Comparison of ENCODE assay signal across 8 cellular contexts in the genomic region with DNA sequence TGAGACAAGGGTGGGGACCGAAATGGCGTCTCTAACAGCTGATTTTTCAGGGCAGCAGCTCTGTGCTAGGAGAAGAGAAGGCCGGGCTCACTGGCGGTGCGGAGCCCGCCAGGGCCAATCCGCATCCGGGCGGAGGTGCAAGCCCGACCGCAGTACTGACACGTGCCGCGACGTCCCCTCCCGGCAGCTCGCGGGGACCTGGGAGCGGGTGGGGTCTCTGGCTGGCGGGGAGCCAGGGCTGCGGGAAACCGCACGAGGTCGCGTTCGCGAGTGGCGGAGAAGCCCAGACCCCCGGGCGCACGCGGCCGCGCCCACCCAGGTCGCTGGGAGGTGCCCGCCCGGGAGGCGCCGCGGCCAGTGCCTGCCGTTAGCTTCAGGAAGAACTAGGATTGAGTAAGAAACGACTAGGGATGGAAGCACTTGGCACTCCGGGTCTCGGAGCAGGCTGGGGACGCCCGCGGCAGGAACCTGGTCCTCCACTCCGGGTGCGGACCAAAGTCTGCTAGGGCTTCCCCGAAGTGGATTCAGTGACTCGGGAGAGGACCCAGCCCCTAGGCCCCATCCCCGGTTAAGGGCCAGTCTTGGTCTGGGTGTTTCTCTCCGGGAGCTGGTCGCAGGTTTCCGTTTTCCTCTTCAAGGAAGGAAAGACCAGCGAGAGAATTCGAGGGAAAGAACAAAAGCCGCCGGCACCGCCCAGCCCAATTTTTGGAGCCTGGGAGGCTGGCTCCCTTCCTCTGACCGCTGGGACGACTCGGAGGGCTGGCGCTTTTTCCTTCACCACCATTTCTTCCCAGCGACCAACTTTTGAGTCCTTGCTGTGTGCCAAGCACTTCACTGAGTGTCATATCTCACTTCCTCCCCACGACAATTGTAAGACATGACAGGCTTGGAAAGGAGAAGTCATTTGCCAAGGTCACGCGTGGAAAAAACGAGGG. TPM values are rescaled to one million over a fixed set of nuclear protein-coding genes. Genes with fewer than 3 reads are reported as not detected.
DNase-seq lines count a peak whose midpoint lies in the region; ATAC-seq, FAIRE-seq and TF ChIP-seq lines count a peak whose summit lies in the region.

No MANE protein-coding gene starts in this region.

- H3K27me3 ChIP-seq in GM23338 (ENCODE audit: insufficient read depth): peaks cover 6% of the 10 kb centered on the region
- peaks cover 0 to 26% (median 0%) of the 10 kb centered on the region in 3 donors for H3K27me3 ChIP-seq in psoas muscle (ENCODE audit: insufficient read depth in 3 of 3, low read length in 2 of 3)

- peaks cover 13% of the 10 kb centered on the region for H3K27me3 Mint-ChIP-seq in GM23338 (ENCODE audit: insufficient read depth, low read depth, poor library complexity)

- TF ChIP-seq RAD21 in A549 (conservative IDR thresholded peaks at IDR 0.05 in 1 of 2, IDR thresholded peaks at IDR 0.05 in 1 of 2): no peak

- no peaks in the 10 kb centered on the region for H4K20me1 ChIP-seq in GM23338 (replicated peaks; ENCODE audit: insufficient read depth)

- DNase-seq in A549 (ENCODE audit: low read depth in 1 of 2, low spot score in 1 of 2) (peak; percentile 10 to 53), GM23338 (ENCODE audit: low spot score) (peak; percentile 83), T-helper 1 cell (peak; percentile 12 to 43 (median 29)), astrocyte of the cerebellum (ENCODE audit: low read depth) (no peak), hippocampal formation (lab: John Stamatoyannopoulos, UW) (peak; percentile 67 to 68), psoas muscle (peak; percentile 44 to 69), NCI-H226 (no peak), inferior parietal cortex (ENCODE audit: extremely low spot score) (no peak)

- TF ChIP-seq EP300 in A549 (IDR thresholded peaks at IDR 0.05): no peak

- FAIRE-seq in A549 (lab: Jason Lieb, UNC): no peak

- peaks cover 14% of the 10 kb centered on the region for H3F3A ChIP-seq in GM23338 (replicated peaks; ENCODE audit: low read depth)

- ATAC-seq in A549 (peak; percentile 80 to 85), GM23338 (peak; percentile 82), psoas muscle (peak; percentile 51 to 79 (median 70))

- TF ChIP-seq CTCF in A549 (IDR thresholded peaks at IDR 0.05) (no peak), GM23338 (conservative IDR thresholded peaks at IDR 0.05; ENCODE audit: low read depth in 2 of 2) (no peak), astrocyte of the cerebellum (IDR thresholded peaks at IDR 0.05; ENCODE audit: low read depth, low read length, missing control alignments) (no peak), psoas muscle (IDR thresholded peaks at IDR 0.05) (no peak)

- peak overlapping the region; percentile 75 for H3K4me2 ChIP-seq in A549
- H3K4me2 ChIP-seq in GM23338: peak overlapping the region; percentile 79

- H3K36me3 ChIP-seq in GM23338 (ENCODE audit: insufficient read depth): no peaks in the 10 kb centered on the region
- no peaks in the 10 kb centered on the region for H3K36me3 ChIP-seq in psoas muscle (ENCODE audit: insufficient read depth in 1 of 2, low read depth in 1 of 2)

- H3K27ac ChIP-seq in A549 (peak overlapping the region; percentile 71 to 87), GM23338 (ENCODE audit: low read depth) (peak overlapping the region; percentile 90), psoas muscle (peak overlapping the region; percentile 2)

- POLR2A ChIA-PET in A549 (lab: Yijun Ruan, JAX): interaction anchor here (0.7 to 1.1 kb wide), 2 partner anchors 18 to 24 kb away, joined by 3 to 4 read pairs; no protein-coding TSS in a partner anchor

- H3K9me3 Mint-ChIP-seq in GM23338: no peaks in the 10 kb centered on the region

- H3K4me1 Mint-ChIP-seq in GM23338: peaks cover 37% of the 10 kb centered on the region

- no peaks in the 10 kb centered on the region for H3K9me3 ChIP-seq in A549
- no peaks in the 10 kb centered on the region for H3K9me3 ChIP-seq in psoas muscle

- H3K4me3 ChIP-seq in A549 (peak overlapping the region; percentile 53), GM23338 (peak overlapping the region; percentile 59), astrocyte of the cerebellum (ENCODE audit: low read depth, low read length) (peak overlapping the region; percentile 46), psoas muscle (peak overlapping the region; percentile 72)

- peak overlapping the region; percentile 94 for H2AFZ ChIP-seq in GM23338

- H3K4me1 ChIP-seq in A549: peaks cover 7% of the 10 kb centered on the region; the same call in 1 of the 3 replicates
- peaks cover 38% of the 10 kb centered on the region for H3K4me1 ChIP-seq in GM23338 (ENCODE audit: insufficient read depth)
- H3K4me1 ChIP-seq in psoas muscle: peaks cover 6% of the 10 kb centered on the region

- WGBS in A549 (ENCODE audit: missing lambda C conversion rate): 63% methylated on average over 18 of the region's 69 CpGs
- 1 to 3% (median 1%) methylated on average over 67 to 69 of the region's 69 CpGs for WGBS in psoas muscle, 3 donors

- H3K27ac Mint-ChIP-seq in GM23338: no peak overlapping the region

- H3K79me2 ChIP-seq in GM23338 (replicated peaks; ENCODE audit: insufficient read depth): no peaks in the 10 kb centered on the region

- no peaks in the 10 kb centered on the region for H3K9me2 ChIP-seq in GM23338 (ENCODE audit: insufficient read depth)

- peak overlapping the region; percentile 73 for H3K4me3 Mint-ChIP-seq in GM23338

- intact Hi-C loops in psoas muscle (cut with DNase I): no loop called here

- TF ChIP-seq POLR2A in A549 (IDR thresholded peaks at IDR 0.05; ENCODE audit: low read length): no peak; the same call in 1 of the 2 replicates

- CTCF ChIA-PET in A549 (lab: Yijun Ruan, JAX): interaction anchor here (1.1 to 4.5 kb wide), 4 partner anchors 8 to 75 kb away, joined by 3 to 13 read pairs (median 4); a partner anchor contains a TSS

- in situ Hi-C loops in astrocyte of the cerebellum (cut with HindIII; ENCODE audit: low sequenced_read_pairs): no loop called here

- no peaks in the 10 kb centered on the region for H3K36me3 Mint-ChIP-seq in GM23338 (ENCODE audit: low read depth)

TF ChIP-seq in A549, 52 proteins besides CTCF, POLR2A, EP300 and RAD21 (continues in another document):
- TF ChIP-seq ZNF302 (CRISPR knock-in tag; IDR thresholded peaks at IDR 0.05): no peak
- TF ChIP-seq, protein P1, sequence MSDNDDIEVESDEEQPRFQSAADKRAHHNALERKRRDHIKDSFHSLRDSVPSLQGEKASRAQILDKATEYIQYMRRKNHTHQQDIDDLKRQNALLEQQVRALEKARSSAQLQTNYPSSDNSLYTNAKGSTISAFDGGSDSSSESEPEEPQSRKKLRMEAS (IDR thresholded peaks at IDR 0.05): peak; percentile 52; the same call in 1 of the 2 replicates
- no peak for TF ChIP-seq RARB (CRISPR knock-in tag; IDR thresholded peaks at IDR 0.05)
- no peak for TF ChIP-seq SMC3 (IDR thresholded peaks at IDR 0.05)
- TF ChIP-seq HOXB13 (CRISPR knock-in tag; IDR thresholded peaks at IDR 0.05; ENCODE audit: low read depth): 0 out of 2 replicates have a peak, but pooled peaks have one; percentile 21
- TF ChIP-seq KDM1A (IDR thresholded peaks at IDR 0.05; ENCODE audit: low read depth): no peak
- no peak for TF ChIP-seq CBX8 (IDR thresholded peaks at IDR 0.05)
- no peak for TF ChIP-seq NPAS2 (CRISPR knock-in tag; IDR thresholded peaks at IDR 0.05; ENCODE audit: borderline replicate concordance)
- no peak for TF ChIP-seq GATA3 (IDR thresholded peaks at IDR 0.05; ENCODE audit: borderline replicate concordance)
- no peak for TF ChIP-seq CEBPB (IDR thresholded peaks at IDR 0.05)
- no peak for TF ChIP-seq HDAC2 (IDR thresholded peaks at IDR 0.05)
- TF ChIP-seq CHD4 (IDR thresholded peaks at IDR 0.05; ENCODE audit: borderline replicate concordance): no peak

TF ChIP-seq in GM23338, 12 proteins besides CTCF, POLR2A, EP300 and RAD21 (continues in another document):
- TF ChIP-seq CREB1 (CRISPR knock-in tag; IDR thresholded peaks at IDR 0.05; ENCODE audit: low read depth): no peak
- TF ChIP-seq EZH2 (IDR thresholded peaks at IDR 0.05; ENCODE audit: low read depth, unreplicated experiment): no peak
- peak; percentile 42; the same call in 1 of the 2 replicates for TF ChIP-seq POLR2AphosphoS5 (IDR thresholded peaks at IDR 0.05; ENCODE audit: low read depth)

RNA-seq across cellular contexts. Expression of a gene that starts 16.7 kb away (rescaled TPM):
- polyA plus RNA-seq in A549 (2011; rRNA removed): 75.3 and 82.4 TPM in 2 replicates
- 48.1 and 55.7 TPM in 2 replicates for polyA plus RNA-seq in A549 (2012; cell fraction: cytosol; rRNA removed)
- 18.1 and 32.8 TPM in 2 replicates for polyA plus RNA-seq in A549 (2012; cell fraction: nucleus; rRNA removed)
- 145 to 177 TPM (median 147 TPM) in 3 replicates for polyA plus RNA-seq in A549 (2017; fragmentation: RNase III; extraction: RNeasy Plus Mini Kit Qiagen cat#74134 plus additional on column Dnase treatment)
- 10.2 and 10.9 TPM in 2 replicates for polyA minus RNA-seq in A549 (2011; rRNA and poly(A)+ RNA removed)
- total RNA-seq in GM23338 (2014; rRNA removed; shearing (Covaris generic)): 227 and 271 TPM in 2 replicates
- polyA plus RNA-seq in GM23338 (2016; fragmentation: Nextera tagmentation; extraction: Ambion mirVana): 1,567 and 1,890 TPM in 2 replicates
- 10 to 100 TPM; 10.1 to 29.2 (median 16.6) TPM for total RNA-seq in psoas muscle
- 10 to 100 TPM in 2 of 3 donors, 1 to 10 TPM in 1; 7.6 to 24.8 (median 14.3) TPM for polyA plus RNA-seq in psoas muscle

RNA-seq across cellular contexts. Expression of a gene that starts 47.4 kb away (rescaled TPM):
- polyA plus RNA-seq in A549 (2011; rRNA removed): 2.3 and 3.4 TPM in 2 replicates
- 2.6 and 4.0 TPM in 2 replicates for polyA plus RNA-seq in A549 (2012; cell fraction: cytosol; rRNA removed)
- 6.9 and 7.4 TPM in 2 replicates for polyA plus RNA-seq in A549 (2012; cell fraction: nucleus; rRNA removed)
- 5.9 to 6.4 TPM (median 6.0 TPM) in 3 replicates for polyA plus RNA-seq in A549 (2017; fragmentation: RNase III; extraction: RNeasy Plus Mini Kit Qiagen cat#74134 plus additional on column Dnase treatment)
- polyA minus RNA-seq in A549 (2011; rRNA and poly(A)+ RNA removed): 8.5 and 10.1 TPM in 2 replicates
- total RNA-seq in GM23338 (2014; rRNA removed; shearing (Covaris generic)): 5.2 and 5.5 TPM in 2 replicates
- polyA plus RNA-seq in GM23338 (2016; fragmentation: Nextera tagmentation; extraction: Ambion mirVana): 4.0 and 4.2 TPM in 2 replicates
- total RNA-seq in psoas muscle: 1 to 10 TPM; 2.2 to 3.7 (median 2.6) TPM
- 1 to 10 TPM; 2.1 to 2.9 (median 2.2) TPM for polyA plus RNA-seq in psoas muscle

Comparison
In these comparisons a context has a peak if more than half of its experiments do, and no peak if none do; other contexts are left out.
1. DNase-seq: peak in A549 (2 of 2), GM23338 (single experiment), T-helper 1 cell (5 of 5), hippocampal formation (2 of 2) and psoas muscle (2 of 2); none in astrocyte of the cerebellum (single experiment), NCI-H226 (single experiment) and inferior parietal cortex (single experiment).
2. H3K27ac ChIP-seq: peak in every context shown above with its lines; median percentile 90 in GM23338; 79 in A549; 2 in psoas muscle.
3. Peak in every context shown above with its lines, with median percentiles within 50 percentile points of each other: ATAC-seq and H3K4me3 ChIP-seq.